16 cellular contexts compared by ENCODE assay signal in genomic region chrX:41377624-41378023, GRCh38. TPM values are rescaled to one million over a fixed set of nuclear protein-coding genes. Genes with fewer than 3 reads are reported as not detected.
A peak's percentile ranks its signal among the peaks of the same experiment; 100 is the strongest.
DNase-seq lines count a peak whose midpoint lies in the region; ATAC-seq and TF ChIP-seq lines count a peak whose summit lies in the region.
"Had no signal": no experiment of that assay in that cellular context is flagged by ENCODE, and none has a peak within 500 bp of the region (broad histone marks: within the 10 kb centered on the region; RNA-seq: fewer than 3 reads in every experiment).

No MANE protein-coding gene starts in this region.

- no peaks in the 10 kb centered on the region for H3K36me3 Mint-ChIP-seq in activated CD4-positive, alpha-beta T cell treated with anti-CD3 and anti-CD28 coated beads, Interleukin-2, amount 10 ng/mL, durations not matched to agents 7 days and 5 days (ENCODE audit: low read depth)
- H3K36me3 Mint-ChIP-seq in activated naive CD4-positive, alpha-beta T cell treated with anti-CD3 and anti-CD28 coated beads, Interleukin-2, amount 50 U/mL, for 24 hours = no peaks in the 10 kb centered on the region
- H3K36me3 Mint-ChIP-seq: brain; CD4-positive, CD25-positive, alpha-beta regulatory T cell; natural killer cell had no signal

- no peaks in the 10 kb centered on the region for H3K9me3 ChIP-seq in SK-N-SH
- H3K9me3 ChIP-seq: A549 had no signal

- no peak overlapping the region for H2AFZ ChIP-seq in SK-N-SH (ENCODE audit: low read depth)

- no peaks in the 10 kb centered on the region for H3K4me1 ChIP-seq in SK-N-SH (ENCODE audit: control insufficient read depth in 1 of 2, insufficient read depth in 2 of 2, low read depth in 1 of 2, low read length in 1 of 2)

- H3K9me2 ChIP-seq in SK-N-SH = no peaks in the 10 kb centered on the region

- TF ChIP-seq CTCF in SK-N-SH (IDR thresholded peaks at IDR 0.05) = no peak

- H3K4me2 ChIP-seq in SK-N-SH = no peak overlapping the region
- H3K4me2 ChIP-seq: A549 had no signal

- H3K4me1 Mint-ChIP-seq in activated CD4-positive, alpha-beta T cell treated with anti-CD3 and anti-CD28 coated beads, Interleukin-2, amount 10 ng/mL, durations not matched to agents 7 days and 5 days = peaks cover 8% of the 10 kb centered on the region
- peaks cover 4% of the 10 kb centered on the region for H3K4me1 Mint-ChIP-seq in activated naive CD4-positive, alpha-beta T cell treated with anti-CD3 and anti-CD28 coated beads, Interleukin-2, amount 50 U/mL, for 24 hours
- H3K4me1 Mint-ChIP-seq: brain, natural killer cell, T-helper 17 cell had no signal

- WGBS in SK-N-SH (ENCODE audit: low lambda C conversion rate) = 60% methylated on average over 4 of the region's 8 CpGs

- DNase-seq in activated CD4-positive, alpha-beta T cell treated with anti-CD3 and anti-CD28 coated beads for 48 hours = peak; percentile 39
- no peak for DNase-seq in activated CD4-positive, alpha-beta T cell treated with anti-CD3 and anti-CD28 coated beads, Interleukin-2, amount 10 ng/mL, durations not matched to agents 7 days and 5 days
- DNase-seq in stimulated activated CD8-positive, alpha-beta memory T cell treated with anti-CD3 and anti-CD28 coated beads, Interleukin-15, amount 100 ng/mL, for 48 hours (ENCODE audit: low read depth in 2 of 2) = peak; percentile 15 to 25
- DNase-seq in amniotic stem cell (lab: John Stamatoyannopoulos, UW) = no peak
- no peak for DNase-seq in SK-N-SH
- DNase-seq: CD4-positive, CD25-positive, alpha-beta regulatory T cell; natural killer cell; NCI-H2029; NCI-H69; substantia nigra; T-helper 17 cell had no signal

- no peak for TF ChIP-seq RAD21 in SK-N-SH (IDR thresholded peaks at IDR 0.05; ENCODE audit: low read length)

- TF ChIP-seq EP300 in SK-N-SH (IDR thresholded peaks at IDR 0.05; ENCODE audit: borderline replicate concordance in 1 of 2, low read depth in 1 of 2, low read length in 1 of 2) = no peak

- no peaks in the 10 kb centered on the region for H3K9me3 Mint-ChIP-seq in activated CD4-positive, alpha-beta T cell treated with anti-CD3 and anti-CD28 coated beads, Interleukin-2, amount 10 ng/mL, durations not matched to agents 7 days and 5 days
- no peaks in the 10 kb centered on the region for H3K9me3 Mint-ChIP-seq in activated naive CD4-positive, alpha-beta T cell treated with anti-CD3 and anti-CD28 coated beads, Interleukin-2, amount 50 U/mL, for 24 hours
- H3K9me3 Mint-ChIP-seq: CD4-positive, CD25-positive, alpha-beta regulatory T cell; natural killer cell had no signal

- no peaks in the 10 kb centered on the region for H4K20me1 ChIP-seq in SK-N-SH (ENCODE audit: insufficient read depth)

- H3K27me3 ChIP-seq in SK-N-SH (ENCODE audit: insufficient read depth) = peaks cover 2% of the 10 kb centered on the region; the same call in 1 of the 2 replicates

- H3K36me3 ChIP-seq in SK-N-SH (replicated peaks in 1 of 2; ENCODE audit: control insufficient read depth in 1 of 2, insufficient read depth in 2 of 2, low read length in 1 of 2) = no peaks in the 10 kb centered on the region

- no peaks in the 10 kb centered on the region for H3K79me2 ChIP-seq in SK-N-SH (ENCODE audit: insufficient read depth)

- H3K4me3 ChIP-seq in SK-N-SH (ENCODE audit: low read depth in 2 of 2, low read length in 1 of 2) = no peak overlapping the region
- H3K4me3 ChIP-seq: A549 had no signal

- peak; percentile 70 for ATAC-seq in HG03095 (IDR thresholded peaks at IDR 0.05; ENCODE audit: unreplicated experiment)
- ATAC-seq in GM21576 (IDR thresholded peaks at IDR 0.05; ENCODE audit: unreplicated experiment) = no peak
- ATAC-seq: A549, natural killer cell, T-helper 17 cell had no signal

- H3K4me3 Mint-ChIP-seq in activated CD4-positive, alpha-beta T cell treated with anti-CD3 and anti-CD28 coated beads, Interleukin-2, amount 10 ng/mL, durations not matched to agents 7 days and 5 days = no peak overlapping the region
- no peak overlapping the region for H3K4me3 Mint-ChIP-seq in activated naive CD4-positive, alpha-beta T cell treated with anti-CD3 and anti-CD28 coated beads, Interleukin-2, amount 50 U/mL, for 24 hours
- H3K4me3 Mint-ChIP-seq: brain; CD4-positive, CD25-positive, alpha-beta regulatory T cell; natural killer cell; T-helper 17 cell had no signal

- H3F3A ChIP-seq in SK-N-SH (replicated peaks; ENCODE audit: insufficient read depth) = no peaks in the 10 kb centered on the region

- CTCF ChIA-PET in activated CD4-positive, alpha-beta T cell treated with anti-CD3 and anti-CD28 coated beads, Interleukin-2, amount 10 ng/mL, durations not matched to agents 7 days and 5 days (lab: Charles Lee) = interaction anchor here (0.6 kb wide), 2 partner anchors 21 to 96 kb away, joined by 3 read pairs; no protein-coding TSS in a partner anchor
- CTCF ChIA-PET in SK-N-SH (lab: Yijun Ruan, JAX) = no interaction called here

- no peak overlapping the region for H3K9ac ChIP-seq in SK-N-SH

- POLR2A ChIA-PET in activated CD4-positive, alpha-beta T cell treated with anti-CD3 and anti-CD28 coated beads, Interleukin-2, amount 10 ng/mL, durations not matched to agents 7 days and 5 days (lab: Charles Lee) = no interaction called here
- POLR2A ChIA-PET in SK-N-SH (lab: Yijun Ruan, JAX) = no interaction called here

- no peak overlapping the region for H3K27ac ChIP-seq in SK-N-SH (ENCODE audit: low read depth in 2 of 2, low read length in 1 of 2)

- H3K27me3 Mint-ChIP-seq in activated CD4-positive, alpha-beta T cell treated with anti-CD3 and anti-CD28 coated beads, Interleukin-2, amount 10 ng/mL, durations not matched to agents 7 days and 5 days = no peaks in the 10 kb centered on the region
- no peaks in the 10 kb centered on the region for H3K27me3 Mint-ChIP-seq in activated naive CD4-positive, alpha-beta T cell treated with anti-CD3 and anti-CD28 coated beads, Interleukin-2, amount 50 U/mL, for 24 hours
- H3K27me3 Mint-ChIP-seq: CD4-positive, CD25-positive, alpha-beta regulatory T cell; T-helper 17 cell had no signal

- no peak overlapping the region for H3K27ac Mint-ChIP-seq in activated CD4-positive, alpha-beta T cell treated with anti-CD3 and anti-CD28 coated beads, Interleukin-2, amount 10 ng/mL, durations not matched to agents 7 days and 5 days
- peak overlapping the region; percentile 12 for H3K27ac Mint-ChIP-seq in activated naive CD4-positive, alpha-beta T cell treated with anti-CD3 and anti-CD28 coated beads, Interleukin-2, amount 50 U/mL, for 24 hours
- H3K27ac Mint-ChIP-seq: brain; CD4-positive, CD25-positive, alpha-beta regulatory T cell; natural killer cell; T-helper 17 cell had no signal

TF ChIP-seq in SK-N-SH, 30 proteins besides CTCF, POLR2A, EP300 and RAD21:
- TF ChIP-seq MAX (IDR thresholded peaks at IDR 0.05; ENCODE audit: low read depth) (no peak), REST (IDR thresholded peaks at IDR 0.05; ENCODE audit: low read depth, low read length) (no peak), ZBTB33 (IDR thresholded peaks at IDR 0.05; ENCODE audit: borderline replicate concordance, low read depth) (no peak), RXRA (IDR thresholded peaks at IDR 0.05; ENCODE audit: borderline replicate concordance, low read depth) (no peak), FOSL2 (IDR thresholded peaks at IDR 0.05; ENCODE audit: borderline replicate concordance, low read depth) (no peak)

RNA-seq across cellular contexts. Expression of gene DDX3X, which starts 43.7 kb away (rescaled TPM):
- 100 to 1,000 TPM; 181 to 227 TPM for total RNA-seq in activated CD4-positive, alpha-beta T cell treated with anti-CD3 and anti-CD28 coated beads, Interleukin-2, amount 10 ng/mL, durations not matched to agents 7 days and 5 days
- polyA plus RNA-seq in SK-N-SH (2012; rRNA removed) = 30.9 and 46.4 TPM in 2 replicates
- 63.8 and 64.9 TPM in 2 replicates for polyA plus RNA-seq in SK-N-SH (2012; cell fraction: cytosol; rRNA removed)
- 39.2 and 79.4 TPM in 2 replicates for polyA plus RNA-seq in SK-N-SH (2012; cell fraction: nucleus; rRNA removed)

Comparison
In these comparisons a context has a peak if more than half of its experiments do, and no peak if none do; other contexts are left out.
1. DNase-seq: peak in activated CD4-positive, alpha-beta T cell treated with anti-CD3 and anti-CD28 coated beads for 48 hours (single experiment) and stimulated activated CD8-positive, alpha-beta memory T cell treated with anti-CD3 and anti-CD28 coated beads, Interleukin-15, amount 100 ng/mL, for 48 hours (2 of 2); none in activated CD4-positive, alpha-beta T cell treated with anti-CD3 and anti-CD28 coated beads, Interleukin-2, amount 10 ng/mL, durations not matched to agents 7 days and 5 days (single experiment), amniotic stem cell (single experiment) and SK-N-SH (single experiment).